25 cellular contexts compared by ENCODE assay signal in the genomic region with DNA sequence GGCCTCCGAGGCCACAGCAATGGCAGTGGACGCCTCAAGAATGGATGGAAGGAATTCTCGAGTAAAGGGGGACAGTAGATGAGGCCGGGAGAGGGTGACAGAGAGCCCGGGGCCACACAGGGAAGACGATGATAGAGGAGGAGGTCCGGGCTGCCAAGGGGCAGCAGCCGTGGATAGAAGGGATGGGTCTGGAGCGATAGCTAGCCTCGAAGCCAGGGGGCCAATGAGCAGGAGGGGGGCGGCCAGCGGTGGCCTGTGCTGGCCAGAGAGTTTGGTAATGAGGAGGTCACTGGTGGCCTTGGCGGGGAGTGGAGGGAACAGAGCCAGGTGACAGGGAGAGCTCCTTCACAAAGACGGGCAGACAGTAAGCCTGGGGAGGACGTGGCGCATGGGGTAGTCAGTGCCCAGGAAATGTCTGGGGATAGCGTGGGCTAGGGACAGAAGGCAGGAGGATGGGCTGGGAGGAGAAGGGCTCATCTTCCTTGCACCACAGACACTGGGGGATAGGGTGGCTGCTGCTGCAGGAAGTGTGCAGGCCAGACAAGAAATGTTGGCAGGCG.
"Had no signal": no experiment of that assay in that cellular context is flagged by ENCODE, and none has a peak within 500 bp of the region (broad histone marks: within the 10 kb centered on the region; RNA-seq: fewer than 3 reads in every experiment).

No MANE protein-coding gene starts in this region.

- H3K9ac ChIP-seq: neural progenitor cell had no signal

- H3K79me2 ChIP-seq: hepatocyte had no signal

- H3K9me3 ChIP-seq: esophagus muscularis mucosa, gastroesophageal sphincter, heart left ventricle, prostate gland, sigmoid colon, suprapubic skin, upper lobe of left lung, uterus had no signal

- H3K4me1 ChIP-seq: esophagus muscularis mucosa, foreskin keratinocyte, gastroesophageal sphincter, heart left ventricle, prostate gland, upper lobe of left lung, uterus had no signal

- DNase-seq: effector CD8-positive, alpha-beta T cell; foreskin keratinocyte; heart left ventricle; kidney; mammary epithelial cell; mesendoderm; midbrain; naive thymus-derived CD4-positive, alpha-beta T cell; nucleus accumbens; right cardiac atrium; sigmoid colon; stimulated activated CD4-positive, alpha-beta T cell treated with anti-CD3 and anti-CD28 coated beads, Interleukin-4, amount 100 ng/mL, for 4 hours; uterus had no signal

- H3K27ac ChIP-seq: dorsolateral prefrontal cortex, esophagus muscularis mucosa, foreskin keratinocyte, gastroesophageal sphincter, heart left ventricle, hepatocyte, neural progenitor cell, prostate gland, sigmoid colon, suprapubic skin, upper lobe of left lung, uterus had no signal

- FAIRE-seq: colon, endothelial cell of umbilical vein, kidney had no signal

- ATAC-seq: foreskin keratinocyte; gastroesophageal sphincter; left lobe of liver; naive thymus-derived CD4-positive, alpha-beta T cell; stimulated activated memory B cell treated with anti-CD40 and anti-IgM and Interleukin-4, amounts not matched to agents 10 μg/mL and 1 μg/mL and 100 μg/mL, for 72 hours had no signal

- H3K36me3 ChIP-seq: esophagus muscularis mucosa, gastroesophageal sphincter, heart left ventricle, neural progenitor cell, prostate gland, sigmoid colon, suprapubic skin, upper lobe of left lung, uterus had no signal

- H3K4me2 ChIP-seq: hepatocyte, neural progenitor cell had no signal

- H3K4me3 ChIP-seq: esophagus muscularis mucosa, gastroesophageal sphincter, heart left ventricle, hepatocyte, neural progenitor cell, prostate gland, sigmoid colon, suprapubic skin, upper lobe of left lung, uterus had no signal

- H2AFZ ChIP-seq: hepatocyte, neural progenitor cell had no signal

- H3K27me3 ChIP-seq: dorsolateral prefrontal cortex, esophagus muscularis mucosa, foreskin keratinocyte, heart left ventricle, hepatocyte, neural progenitor cell, sigmoid colon, upper lobe of left lung, uterus had no signal
